In genomic region chr22:44330727-44331660, GRCh38 we compare ENCODE assay signal across 12 cellular contexts. TPM values are rescaled to one million over a fixed set of nuclear protein-coding genes. Genes with fewer than 3 reads are reported as not detected.
DNase-seq lines count a peak whose midpoint lies in the region; ATAC-seq and TF ChIP-seq lines count a peak whose summit lies in the region.
"Had no signal": no experiment of that assay in that cellular context is flagged by ENCODE, and none has a peak within 500 bp of the region (broad histone marks: within the 10 kb centered on the region; RNA-seq: fewer than 3 reads in every experiment).

No MANE protein-coding gene starts in this region.

- TF ChIP-seq POLR2A in breast epithelium (IDR thresholded peaks at IDR 0.05) (no peak), upper lobe of left lung (IDR thresholded peaks at IDR 0.05) (no peak)

- intact Hi-C loops in breast epithelium (cut with DNase I; ENCODE audit: low total_unique reads) = no loop called here
- intact Hi-C loops in MCF 10A (cut with micrococcal nuclease) = no loop called here

- H3K4me3 ChIP-seq in breast epithelium = peak overlapping the region; percentile 30 to 67 (median 41)
- H3K4me3 ChIP-seq in mesodermal cell (ENCODE audit: extremely low read depth, insufficient read depth, low read length, poor library complexity, severe bottlenecking) = peak overlapping the region; percentile 31
- peak overlapping the region in 3 of 4 donors; percentile 30 to 32 (median 31) for H3K4me3 ChIP-seq in upper lobe of left lung

- no peaks in the 10 kb centered on the region for H3K9me3 ChIP-seq in breast epithelium
- no peaks in the 10 kb centered on the region for H3K9me3 ChIP-seq in mesodermal cell (ENCODE audit: control insufficient read depth, low read length)
- H3K9me3 ChIP-seq in upper lobe of left lung = no peaks in the 10 kb centered on the region
- H3K9me3 ChIP-seq: BLaER1 had no signal

- 1% methylated on average over 32 to 76 of the region's 105 CpGs for WGBS in mesodermal cell (ENCODE audit: insufficient coverage in 2 of 2), 2 experiments
- 4 to 8% methylated on average over 4 to 68 of the region's 105 CpGs for WGBS in upper lobe of left lung, 2 donors

- no peaks in the 10 kb centered on the region for H3K4me1 ChIP-seq in breast epithelium
- H3K4me1 ChIP-seq in mesodermal cell (ENCODE audit: control insufficient read depth, insufficient read depth, low read length, poor library complexity, severe bottlenecking) = peaks cover 3% of the 10 kb centered on the region
- H3K4me1 ChIP-seq in upper lobe of left lung = peaks cover 8 to 45% (median 22%) of the 10 kb centered on the region in 4 donors

- no peak overlapping the region for H3K27ac Mint-ChIP-seq in MCF 10A (ENCODE audit: low read depth, unreplicated experiment)
- no peak overlapping the region for H3K27ac Mint-ChIP-seq in chondrocyte (ENCODE audit: unreplicated experiment)
- H3K27ac Mint-ChIP-seq in activated naive CD8-positive, alpha-beta T cell treated with anti-CD3 and anti-CD28 coated beads, Interleukin-2, amount 50 U/mL, for 24 hours = no peak overlapping the region
- H3K27ac Mint-ChIP-seq: activated T-cell treated with anti-CD3 and anti-CD28 coated beads, Interleukin-2, amount 50 U/mL, for 24 hours had no signal

- no peaks in the 10 kb centered on the region for H3K9me3 Mint-ChIP-seq in MCF 10A (ENCODE audit: unreplicated experiment)
- H3K9me3 Mint-ChIP-seq in chondrocyte (ENCODE audit: low read depth) = no peaks in the 10 kb centered on the region
- no peaks in the 10 kb centered on the region for H3K9me3 Mint-ChIP-seq in activated naive CD8-positive, alpha-beta T cell treated with anti-CD3 and anti-CD28 coated beads, Interleukin-2, amount 50 U/mL, for 24 hours
- H3K9me3 Mint-ChIP-seq: activated T-cell treated with anti-CD3 and anti-CD28 coated beads, Interleukin-2, amount 50 U/mL, for 24 hours had no signal

- POLR2A ChIA-PET in MCF 10A (lab: Yijun Ruan, JAX) = no interaction called here

- no TSS peak for BruUV-seq in MCF 10A (replicated peaks; lab: Mats Ljungman, UMichigan)

- ATAC-seq in upper lobe of left lung (ENCODE audit: low FRiP score in 2 of 2) (no peak), GM18520 (IDR thresholded peaks at IDR 0.05; ENCODE audit: unreplicated experiment) (no peak)
- no peak for ATAC-seq in activated naive CD8-positive, alpha-beta T cell treated with anti-CD3 and anti-CD28 coated beads, Interleukin-2, amount 50 U/mL, for 24 hours

- H3K36me3 Mint-ChIP-seq in MCF 10A (ENCODE audit: insufficient read depth, unreplicated experiment) (no peaks in the 10 kb centered on the region), chondrocyte (ENCODE audit: low read depth) (no peaks in the 10 kb centered on the region)
- no peaks in the 10 kb centered on the region for H3K36me3 Mint-ChIP-seq in activated naive CD8-positive, alpha-beta T cell treated with anti-CD3 and anti-CD28 coated beads, Interleukin-2, amount 50 U/mL, for 24 hours (ENCODE audit: low read depth)

- CTCF ChIA-PET in MCF 10A (lab: Yijun Ruan, JAX) = interaction anchor here (0.6 to 1.7 kb wide), 2 partner anchors 245 to 549 kb away, joined by 3 to 4 read pairs; no protein-coding TSS in a partner anchor

- H3K4me3 Mint-ChIP-seq in MCF 10A (ENCODE audit: unreplicated experiment) (no peak overlapping the region), chondrocyte (ENCODE audit: unreplicated experiment) (peak overlapping the region; percentile 63)
- H3K4me3 Mint-ChIP-seq in activated naive CD8-positive, alpha-beta T cell treated with anti-CD3 and anti-CD28 coated beads, Interleukin-2, amount 50 U/mL, for 24 hours = no peak overlapping the region

- H3K27me3 Mint-ChIP-seq in MCF 10A (ENCODE audit: insufficient read depth, unreplicated experiment) = peaks cover 13% of the 10 kb centered on the region
- H3K27me3 Mint-ChIP-seq in chondrocyte (ENCODE audit: low read depth) = peaks cover 15% of the 10 kb centered on the region
- peaks cover 52% of the 10 kb centered on the region for H3K27me3 Mint-ChIP-seq in activated naive CD8-positive, alpha-beta T cell treated with anti-CD3 and anti-CD28 coated beads, Interleukin-2, amount 50 U/mL, for 24 hours

- TF ChIP-seq CTCF in breast epithelium (IDR thresholded peaks at IDR 0.05) = no peak
- no peak for TF ChIP-seq CTCF in MCF 10A (IDR thresholded peaks at IDR 0.05; ENCODE audit: unreplicated experiment)
- no peak for TF ChIP-seq CTCF in chondrocyte (IDR thresholded peaks at IDR 0.05)
- no peak for TF ChIP-seq CTCF in upper lobe of left lung (IDR thresholded peaks at IDR 0.05)

- DNase-seq in breast epithelium (ENCODE audit: low spot score in 2 of 2) (no peak), MCF 10A (ENCODE audit: unreplicated experiment) (no peak), chondrocyte (ENCODE audit: low spot score) (no peak), upper lobe of left lung (peak in 1 of 2 donors; percentile 86), inferior parietal cortex (ENCODE audit: extremely low spot score) (no peak)
- no peak for DNase-seq in activated naive CD8-positive, alpha-beta T cell treated with anti-CD3 and anti-CD28 coated beads, Interleukin-2, amount 50 U/mL, for 24 hours
- DNase-seq: activated T-cell treated with anti-CD3 and anti-CD28 coated beads, Interleukin-2, amount 50 U/mL, for 24 hours; cortex of kidney; kidney had no signal

- peaks cover 18% of the 10 kb centered on the region for H3K4me1 Mint-ChIP-seq in MCF 10A (ENCODE audit: insufficient read depth, unreplicated experiment)
- peaks cover 26% of the 10 kb centered on the region for H3K4me1 Mint-ChIP-seq in chondrocyte (ENCODE audit: low read depth)
- peaks cover 17% of the 10 kb centered on the region for H3K4me1 Mint-ChIP-seq in activated naive CD8-positive, alpha-beta T cell treated with anti-CD3 and anti-CD28 coated beads, Interleukin-2, amount 50 U/mL, for 24 hours

- H3K36me3 ChIP-seq in breast epithelium = no peaks in the 10 kb centered on the region
- H3K36me3 ChIP-seq in mesodermal cell (ENCODE audit: control insufficient read depth, insufficient read depth, low read length) = no peaks in the 10 kb centered on the region
- no peaks in the 10 kb centered on the region for H3K36me3 ChIP-seq in upper lobe of left lung
- H3K36me3 ChIP-seq: BLaER1 had no signal

- no peak for TF ChIP-seq EP300 in upper lobe of left lung (IDR thresholded peaks at IDR 0.05)

- H3K27ac ChIP-seq in breast epithelium = no peak overlapping the region
- no peak overlapping the region for H3K27ac ChIP-seq in mesodermal cell (ENCODE audit: low read depth, low read length, severe bottlenecking)
- H3K27ac ChIP-seq in upper lobe of left lung = no peak overlapping the region
- H3K27ac ChIP-seq: BLaER1 had no signal

- H3K27me3 ChIP-seq in breast epithelium (peaks cover 0 to 42% of the 10 kb centered on the region in 2 donors), upper lobe of left lung (peaks cover 0 to 32% (median 21%) of the 10 kb centered on the region in 4 donors)

RNA-seq across cellular contexts. Expression of gene SHISAL1, which starts 18.2 kb away (rescaled TPM):
- total RNA-seq in breast epithelium (1 to 10 TPM in 1 of 3 donors, under 1 TPM in 2; 0.32 to 1.2 (median 0.33) TPM), MCF 10A (2022) (1.6 and 3.7 TPM in 2 replicates), chondrocyte (7.5 to 20.9 TPM (median 8.3 TPM) in 3 replicates), upper lobe of left lung (1 to 10 TPM in 1 of 6 donors, under 1 TPM in 4, not detected in 1; 0.11 to 1.0 (median 0.20) TPM)
- 1.00 TPM for polyA plus RNA-seq in mesodermal cell (2013, experiment 1 of 2)
- 0.91 TPM for polyA plus RNA-seq in mesodermal cell (2013, experiment 2 of 2)
